Comparison of ENCODE assay signal across 15 cellular contexts in the genomic region with DNA sequence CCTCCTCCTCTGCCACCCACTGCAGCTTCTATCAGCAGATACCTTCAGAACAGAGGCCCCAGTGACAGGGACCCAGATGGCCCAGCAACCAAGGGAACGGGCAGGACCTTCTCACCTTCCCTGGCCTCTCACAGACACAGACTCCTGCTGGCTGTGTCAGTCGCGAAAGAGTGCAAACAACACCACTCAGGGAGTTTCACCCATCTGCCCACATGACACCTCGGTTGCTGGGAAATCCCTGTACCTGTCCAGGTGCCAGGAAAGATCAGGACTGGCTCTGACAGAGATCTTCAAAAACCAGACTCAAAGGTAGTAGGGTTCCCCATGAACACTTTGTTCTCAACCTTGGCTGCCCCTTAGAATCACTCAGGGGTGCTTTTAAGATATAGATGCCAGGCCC.
"Had no signal": no experiment of that assay in that cellular context is flagged by ENCODE, and none has a peak within 500 bp of the region (broad histone marks: within the 10 kb centered on the region; RNA-seq: fewer than 3 reads in every experiment).

No MANE protein-coding gene starts in this region.

- H3K4me1 ChIP-seq: neural progenitor cell, testis had no signal

- H3K4me2 ChIP-seq: hepatocyte, neural progenitor cell had no signal

- H3K9ac ChIP-seq: neural progenitor cell had no signal

- H3K4me3 ChIP-seq: hepatocyte, neural progenitor cell, ovary, testis had no signal

- H3K27me3 ChIP-seq: brain microvascular endothelial cell, hepatocyte, neural progenitor cell, ovary, testis had no signal

- DNase-seq: activated CD4-positive, alpha-beta memory T cell treated with anti-CD3 and anti-CD28 coated beads for 36 hours; activated gamma-delta T cell; activated T-cell treated with anti-CD3 and anti-CD28 coated beads, Interleukin-2, amount 50 U/mL, for 4 hours; brain microvascular endothelial cell; cerebellar nuclear complex; dermis blood vessel endothelial cell; endodermal cell; ovary; retina; stimulated activated CD4-positive, alpha-beta T cell treated with anti-CD3 and anti-CD28 coated beads, Interleukin-4, amount 100 ng/mL, for 4 hours; stimulated activated naive CD8-positive, alpha-beta T cell treated with anti-CD3 and anti-CD28 coated beads, Interleukin-15, amount 100 ng/mL, for 72 hours; testis had no signal

- H3K27ac ChIP-seq: brain microvascular endothelial cell, hepatocyte, neural progenitor cell, ovary, testis had no signal

- FAIRE-seq: TTC549 had no signal

- H2AFZ ChIP-seq: hepatocyte, neural progenitor cell had no signal

- H3K9me3 ChIP-seq: ovary, testis had no signal

- H3K36me3 ChIP-seq: brain microvascular endothelial cell, neural progenitor cell, ovary had no signal

- ATAC-seq: activated T-cell treated with anti-CD3 and anti-CD28 coated beads, Interleukin-2, amount 50 U/mL, for 4 hours; stimulated activated naive CD8-positive, alpha-beta T cell treated with anti-CD3 and anti-CD28 coated beads, Interleukin-15, amount 100 ng/mL, for 72 hours had no signal
